Comparison of ENCODE assay signal across 8 cellular contexts in genomic region chr1:9234223-9235122, GRCh38. TPM values are rescaled to one million over a fixed set of nuclear protein-coding genes. Genes with fewer than 3 reads are reported as not detected.
DNase-seq lines count a peak whose midpoint lies in the region; ATAC-seq and TF ChIP-seq lines count a peak whose summit lies in the region.

Gene H6PD, plus strand, starts transcription at chr1:9234774. Its CDS starts 10,161 bp downstream, at chr1:9244935.

- H3K36me3 ChIP-seq in Karpas-422 (ENCODE audit: insufficient read depth, low read length) (no peaks in the 10 kb centered on the region), adrenal gland (replicated peaks in 1 of 2) (no peaks in the 10 kb centered on the region), psoas muscle (ENCODE audit: insufficient read depth in 1 of 2, low read depth in 1 of 2) (no peaks in the 10 kb centered on the region), urinary bladder (ENCODE audit: insufficient read depth) (no peaks in the 10 kb centered on the region)

- no peaks in the 10 kb centered on the region for H4K20me1 ChIP-seq in Karpas-422 (ENCODE audit: insufficient read depth, low read depth, low read length)

- DNase-seq in GM04504 (ENCODE audit: low read depth) (peak; percentile 57), Karpas-422 (peak; percentile 92), T-helper 1 cell (peak; percentile 62 to 84 (median 70)), adrenal gland (peak; percentile 89 to 93 (median 90)), left cardiac atrium (peak; percentile 90), psoas muscle (peak; percentile 91 to 95)

- no peaks in the 10 kb centered on the region for H3K9me3 ChIP-seq in Karpas-422 (ENCODE audit: low read length)
- H3K9me3 ChIP-seq in adrenal gland (replicated peaks in 1 of 3), result no peaks in the 10 kb centered on the region
- H3K9me3 ChIP-seq in psoas muscle, result no peaks in the 10 kb centered on the region

- WGBS in adrenal gland, 4 donors, result 0 to 4% (median 1%) methylated on average over 4 to 108 of the region's 111 CpGs
- WGBS in psoas muscle, 3 donors, result 2 to 7% (median 2%) methylated on average over 26 to 108 of the region's 111 CpGs
- WGBS in urinary bladder, result under 1% methylated on average over 108 of the region's 111 CpGs

- peak within 1 kb of the TSS; percentile 100 for H2AFZ ChIP-seq in Karpas-422 (ENCODE audit: low read length)

- TF ChIP-seq POLR2A in adrenal gland (IDR thresholded peaks at IDR 0.05), result peak; percentile 77 to 93

- peaks cover 31% of the 10 kb centered on the region for H3K79me2 ChIP-seq in Karpas-422 (ENCODE audit: low read length)

- H3K4me3 ChIP-seq in Karpas-422 (ENCODE audit: low read length) (peak within 1 kb of the TSS; percentile 79), adrenal gland (peak within 1 kb of the TSS in 3 of 4 donors; percentile 29 to 51 (median 50)), psoas muscle (peak within 1 kb of the TSS; percentile 71), urinary bladder (ENCODE audit: low read depth, low read length) (peak within 1 kb of the TSS; percentile 90)

- peaks cover 17% of the 10 kb centered on the region for H3K4me1 ChIP-seq in Karpas-422 (ENCODE audit: low read length)
- H3K4me1 ChIP-seq in adrenal gland (replicated peaks in 1 of 2), result peaks cover 38 to 53% of the 10 kb centered on the region in 2 donors
- peaks cover 67% of the 10 kb centered on the region for H3K4me1 ChIP-seq in psoas muscle
- H3K4me1 ChIP-seq in urinary bladder (ENCODE audit: insufficient read depth), result peaks cover 3% of the 10 kb centered on the region

- peak within 1 kb of the TSS; percentile 94 for H3K9ac ChIP-seq in Karpas-422 (ENCODE audit: low read length)

- TF ChIP-seq CTCF in adrenal gland (IDR thresholded peaks at IDR 0.05) (peak; percentile 31 to 96 (median 85)), psoas muscle (IDR thresholded peaks at IDR 0.05) (peak; percentile 62)

- peak within 1 kb of the TSS; percentile 84 for H3K4me2 ChIP-seq in Karpas-422 (ENCODE audit: low read depth, low read length, poor library complexity, severe bottlenecking)

- peak within 1 kb of the TSS; percentile 75 for H3K27ac ChIP-seq in Karpas-422 (ENCODE audit: low read length)
- H3K27ac ChIP-seq in adrenal gland, result peak within 1 kb of the TSS; percentile 87 to 100 (median 96)
- H3K27ac ChIP-seq in psoas muscle, result peak within 1 kb of the TSS; percentile 90
- H3K27ac ChIP-seq in urinary bladder (ENCODE audit: low read depth), result peak within 1 kb of the TSS; percentile 99

- no peaks in the 10 kb centered on the region for H3K27me3 ChIP-seq in Karpas-422 (ENCODE audit: low read length)
- no peaks in the 10 kb centered on the region for H3K27me3 ChIP-seq in adrenal gland
- H3K27me3 ChIP-seq in psoas muscle (ENCODE audit: insufficient read depth in 3 of 3, low read length in 2 of 3), result no peaks in the 10 kb centered on the region

- intact Hi-C loops in adrenal gland (cut with DNase I), result no loop called here
- intact Hi-C loops in left cardiac atrium (cut with DNase I), result no loop called here
- intact Hi-C loops in psoas muscle (cut with DNase I), result loop anchor here in 1 of 2 donors (5.0 kb wide), 1 partner anchor 107 kb away; the partner anchor contains the start of gene GPR157

- ATAC-seq in GM21737 (IDR thresholded peaks at IDR 0.05; ENCODE audit: unreplicated experiment) (peak; percentile 75), left cardiac atrium (peak; percentile 78 to 84), psoas muscle (peak; percentile 62 to 73 (median 70))

- H3K9me2 ChIP-seq in Karpas-422 (replicated peaks; ENCODE audit: insufficient read depth, low read length), result no peaks in the 10 kb centered on the region

RNA-seq across cellular contexts. Expression of gene H6PD, which starts in this region (rescaled TPM):
- total RNA-seq in Karpas-422 (2014; rRNA removed; shearing (Covaris generic); ENCODE audit: low replicate concordance), result 21.3 and 21.6 TPM in 2 replicates
- total RNA-seq in adrenal gland, result 100 to 1,000 TPM in 2 of 8 donors, 10 to 100 TPM in 6; 65.7 to 116 (median 84.2) TPM
- 10 to 100 TPM; 20.3 to 28.8 (median 22.7) TPM for polyA plus RNA-seq in adrenal gland
- 10 to 100 TPM; 33.3 to 40.6 TPM for total RNA-seq in left cardiac atrium
- 10 to 100 TPM; 21.0 to 56.8 (median 37.0) TPM for total RNA-seq in psoas muscle
- polyA plus RNA-seq in psoas muscle, result 10 to 100 TPM in 2 of 3 donors, 1 to 10 TPM in 1; 5.8 to 23.4 (median 14.9) TPM
- total RNA-seq in urinary bladder, result 32.6 TPM
- 26.6 TPM for polyA plus RNA-seq in urinary bladder

Comparison
In these comparisons a context has a peak if more than half of its experiments do, and no peak if none do; other contexts are left out.
1. Peak in every context shown above with its lines: DNase-seq, ATAC-seq, H3K4me3 ChIP-seq and H3K27ac ChIP-seq.